ENCODE assay signal across 8 cellular contexts in the genomic region with DNA sequence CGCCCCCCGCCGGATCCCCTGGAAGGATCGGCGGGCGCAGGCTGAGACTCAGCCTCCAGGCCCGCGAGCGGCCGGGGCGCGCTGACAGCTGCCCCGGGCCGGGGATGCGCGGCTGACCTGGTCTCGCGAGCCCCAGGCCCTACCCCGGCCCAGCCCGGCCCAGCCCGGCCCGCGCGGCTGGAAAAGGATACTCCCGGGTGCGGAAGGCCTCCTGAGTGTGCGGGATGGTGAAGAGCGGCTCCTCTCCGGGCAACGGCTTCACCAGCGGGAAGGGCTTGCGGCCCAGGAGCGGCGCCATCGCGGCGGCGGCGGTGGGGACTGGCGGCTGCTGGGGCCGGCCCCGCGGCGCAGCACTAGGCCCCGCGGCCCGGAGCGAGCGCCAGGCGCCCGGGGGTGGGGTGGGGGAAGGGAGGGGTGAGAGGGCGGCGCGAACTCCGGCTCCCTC. TPM values are rescaled to one million over a fixed set of nuclear protein-coding genes. Genes with fewer than 3 reads are reported as not detected.
DNase-seq lines count a peak whose midpoint lies in the region; ATAC-seq and TF ChIP-seq lines count a peak whose summit lies in the region.

No MANE protein-coding gene starts in this region.

- TF ChIP-seq CTCF in WTC11 (IDR thresholded peaks at IDR 0.05) (no peak), fibroblast of the aortic adventitia (IDR thresholded peaks at IDR 0.05; ENCODE audit: insufficient read depth, low read length) (no peak), neural crest cell (conservative IDR thresholded peaks at IDR 0.05) (no peak)

- peak overlapping the region; percentile 52 for H3K4me3 Mint-ChIP-seq in WTC11
- H3K4me3 Mint-ChIP-seq in neural crest cell = peak overlapping the region; percentile 95

- peak; percentile 39 for ATAC-seq in GM21423 (IDR thresholded peaks at IDR 0.05; ENCODE audit: unreplicated experiment)
- ATAC-seq in WTC11 = peak; percentile 12

- POLR2A ChIA-PET in WTC11 (lab: Charles Lee) = interaction anchor here (0.6 to 2.6 kb wide), 8 partner anchors 9 to 216 kb away, joined by 3 to 14 read pairs (median 6); a partner anchor contains a TSS

- H3K4me1 Mint-ChIP-seq in WTC11 (peaks cover 31% of the 10 kb centered on the region), neural crest cell (peaks cover 50% of the 10 kb centered on the region)

- DNase-seq in SKM-1 (lab: John Stamatoyannopoulos, UW; ENCODE audit: unreplicated experiment) (peak; percentile 49), SKM-1 treated with dmso at 0.1 percent for 144 hours (lab: John Stamatoyannopoulos, UW; ENCODE audit: unreplicated experiment) (no peak), HPDE6-E6E7 (ENCODE audit: extremely low spot score) (peak; percentile 26), WTC11 (ENCODE audit: low spot score) (peak; percentile 61), fibroblast of the aortic adventitia (ENCODE audit: low read depth) (peak; percentile 8), neural crest cell (ENCODE audit: low read depth, low spot score) (no peak), NCI-H446 treated with DMSO at 0.1 percent for 48 hours (lab: John Stamatoyannopoulos, UW) (no peak)

- H3K4me3 ChIP-seq in fibroblast of the aortic adventitia (ENCODE audit: low read depth, low read length) = peak overlapping the region; percentile 78

- no peak overlapping the region for H3K27ac Mint-ChIP-seq in WTC11
- no peak overlapping the region for H3K27ac Mint-ChIP-seq in neural crest cell (ENCODE audit: unreplicated experiment)

- H3K36me3 Mint-ChIP-seq in WTC11 = peaks cover 36% of the 10 kb centered on the region
- H3K36me3 Mint-ChIP-seq in neural crest cell (ENCODE audit: low read depth) = peaks cover 15% of the 10 kb centered on the region

- CTCF ChIA-PET in WTC11 (lab: Charles Lee) = interaction anchor here (0.6 to 2.5 kb wide), 6 partner anchors 35 to 395 kb away, joined by 5 to 13 read pairs (median 7); a partner anchor contains a TSS

- no peaks in the 10 kb centered on the region for H3K9me3 Mint-ChIP-seq in WTC11
- no peaks in the 10 kb centered on the region for H3K9me3 Mint-ChIP-seq in neural crest cell

- no peaks in the 10 kb centered on the region for H3K27me3 Mint-ChIP-seq in WTC11 (ENCODE audit: low read depth)
- no peaks in the 10 kb centered on the region for H3K27me3 Mint-ChIP-seq in neural crest cell (ENCODE audit: low read depth)

TF ChIP-seq in WTC11, 78 proteins besides CTCF, POLR2A, EP300 and RAD21:
- TF ChIP-seq KAT7 (CRISPR knock-in tag; IDR thresholded peaks at IDR 0.05; ENCODE audit: borderline replicate concordance) = 0 out of 2 replicates have a peak, but pooled peaks have one; percentile 40
- TF ChIP-seq, protein P1, sequence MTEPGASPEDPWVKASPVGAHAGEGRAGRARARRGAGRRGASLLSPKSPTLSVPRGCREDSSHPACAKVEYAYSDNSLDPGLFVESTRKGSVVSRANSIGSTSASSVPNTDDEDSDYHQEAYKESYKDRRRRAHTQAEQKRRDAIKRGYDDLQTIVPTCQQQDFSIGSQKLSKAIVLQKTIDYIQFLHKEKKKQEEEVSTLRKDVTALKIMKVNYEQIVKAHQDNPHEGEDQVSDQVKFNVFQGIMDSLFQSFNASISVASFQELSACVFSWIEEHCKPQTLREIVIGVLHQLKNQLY (CRISPR knock-in tag; IDR thresholded peaks at IDR 0.05) = no peak
- TF ChIP-seq, protein P2, sequence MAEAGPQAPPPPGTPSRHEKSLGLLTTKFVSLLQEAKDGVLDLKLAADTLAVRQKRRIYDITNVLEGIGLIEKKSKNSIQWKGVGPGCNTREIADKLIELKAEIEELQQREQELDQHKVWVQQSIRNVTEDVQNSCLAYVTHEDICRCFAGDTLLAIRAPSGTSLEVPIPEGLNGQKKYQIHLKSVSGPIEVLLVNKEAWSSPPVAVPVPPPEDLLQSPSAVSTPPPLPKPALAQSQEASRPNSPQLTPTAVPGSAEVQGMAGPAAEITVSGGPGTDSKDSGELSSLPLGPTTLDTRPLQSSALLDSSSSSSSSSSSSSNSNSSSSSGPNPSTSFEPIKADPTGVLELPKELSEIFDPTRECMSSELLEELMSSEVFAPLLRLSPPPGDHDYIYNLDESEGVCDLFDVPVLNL (CRISPR knock-in tag; IDR thresholded peaks at IDR 0.05; ENCODE audit: borderline replicate concordance, low read depth) = no peak

RNA-seq across cellular contexts. Expression of a gene that starts 0.4 kb away (rescaled TPM):
- 64.9 to 66.5 TPM (median 66.3 TPM) in 3 replicates for total RNA-seq in WTC11 (2021)
- 75.6 and 175 TPM in 2 replicates for total RNA-seq in fibroblast of the aortic adventitia (ENCODE audit: low replicate concordance)
- 134 and 135 TPM in 2 replicates for total RNA-seq in neural crest cell

RNA-seq across cellular contexts. Expression of a gene that starts 35.8 kb away (rescaled TPM):
- total RNA-seq in WTC11 (2021) (26.0 to 28.5 TPM (median 27.7 TPM) in 3 replicates), fibroblast of the aortic adventitia (ENCODE audit: low replicate concordance) (23.4 and 34.2 TPM in 2 replicates), neural crest cell (49.9 and 51.6 TPM in 2 replicates)

RNA-seq across cellular contexts. Expression of a gene that starts 56.7 kb away (rescaled TPM):
- total RNA-seq in WTC11 (2021) (28.6 to 32.3 TPM (median 29.0 TPM) in 3 replicates), fibroblast of the aortic adventitia (ENCODE audit: low replicate concordance) (16.4 and 44.6 TPM in 2 replicates), neural crest cell (42.8 and 45.6 TPM in 2 replicates)

Comparison
In these comparisons a context has a peak if more than half of its experiments do, and no peak if none do; other contexts are left out.
1. DNase-seq: peak in SKM-1 (single experiment), HPDE6-E6E7 (single experiment), WTC11 (single experiment) and fibroblast of the aortic adventitia (single experiment); none in SKM-1 treated with dmso at 0.1 percent for 144 hours (single experiment), neural crest cell (single experiment) and NCI-H446 treated with DMSO at 0.1 percent for 48 hours (single experiment).